In genomic region chr6:89148016-89148750, GRCh38 we compare ENCODE assay signal across 1 cellular context.
TF ChIP-seq lines count a peak whose summit lies in the region.

No MANE protein-coding gene starts in this region.

TF ChIP-seq in K562, 482 proteins besides CTCF, POLR2A, EP300 and RAD21:
- TF ChIP-seq JUND (IDR thresholded peaks at IDR 0.05; ENCODE audit: borderline replicate concordance, low read depth, low read length) (0 out of 2 replicates have a peak, but pooled peaks have one; percentile 33), JUND (tag; IDR thresholded peaks at IDR 0.05; ENCODE audit: borderline replicate concordance, low read depth, low read length) (no peak; the same call in 2 of the 3 replicates), BRCA1 (IDR thresholded peaks at IDR 0.05) (no peak), BRCA1 (CRISPR knock-in tag; IDR thresholded peaks at IDR 0.05) (no peak), JUNB (CRISPR knock-in tag; conservative IDR thresholded peaks at IDR 0.05) (no peak), DPF2 (IDR thresholded peaks at IDR 0.05) (peak; percentile 33; the same call in 1 of the 2 replicates), ZNF589 (CRISPR knock-in tag; IDR thresholded peaks at IDR 0.05; ENCODE audit: low read depth) (no peak), HDAC6 (IDR thresholded peaks at IDR 0.05; ENCODE audit: low read depth, low read length) (no peak), COPS2 (conservative IDR thresholded peaks at IDR 0.05) (no peak), ARID1B (IDR thresholded peaks at IDR 0.05) (0 out of 2 replicates have a peak, but pooled peaks have one; percentile 25), EGR1 (conservative IDR thresholded peaks at IDR 0.05) (peak; percentile 82), NR4A1 (CRISPR knock-in tag; IDR thresholded peaks at IDR 0.05) (no peak), NR4A1 (tag; IDR thresholded peaks at IDR 0.05) (no peak), ZFP91 (CRISPR knock-in tag; IDR thresholded peaks at IDR 0.05) (no peak)
- TF ChIP-seq, protein P1, sequence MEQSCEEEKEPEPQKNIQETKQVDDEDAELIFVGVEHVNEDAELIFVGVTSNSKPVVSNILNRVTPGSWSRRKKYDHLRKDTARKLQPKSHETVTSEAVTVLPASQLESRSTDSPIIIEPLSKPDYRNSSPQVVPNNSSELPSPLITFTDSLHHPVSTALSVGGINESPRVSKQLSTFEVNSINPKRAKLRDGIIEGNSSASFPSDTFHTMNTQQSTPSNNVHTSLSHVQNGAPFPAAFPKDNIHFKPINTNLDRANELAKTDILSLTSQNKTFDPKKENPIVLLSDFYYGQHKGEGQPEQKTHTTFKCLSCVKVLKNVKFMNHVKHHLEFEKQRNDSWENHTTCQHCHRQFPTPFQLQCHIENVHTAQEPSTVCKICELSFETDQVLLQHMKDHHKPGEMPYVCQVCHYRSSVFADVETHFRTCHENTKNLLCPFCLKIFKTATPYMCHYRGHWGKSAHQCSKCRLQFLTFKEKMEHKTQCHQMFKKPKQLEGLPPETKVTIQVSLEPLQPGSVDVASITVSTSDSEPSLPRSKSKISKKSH (CRISPR knock-in tag; IDR thresholded peaks at IDR 0.05), result no peak
- TF ChIP-seq, protein P2, sequence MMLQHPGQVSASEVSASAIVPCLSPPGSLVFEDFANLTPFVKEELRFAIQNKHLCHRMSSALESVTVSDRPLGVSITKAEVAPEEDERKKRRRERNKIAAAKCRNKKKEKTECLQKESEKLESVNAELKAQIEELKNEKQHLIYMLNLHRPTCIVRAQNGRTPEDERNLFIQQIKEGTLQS (IDR thresholded peaks at IDR 0.05), result peak; percentile 52; the same call in 1 of the 2 replicates
- TF ChIP-seq, protein P2 (CRISPR knock-in tag; conservative IDR thresholded peaks at IDR 0.05), result no peak
TF ChIP-seq in K562: peak in this region for 5.
